ENCODE assay signal across 36 cellular contexts in genomic region chr1:119758584-119758983, GRCh38. TPM values are rescaled to one million over a fixed set of nuclear protein-coding genes. Genes with fewer than 3 reads are reported as not detected.
"Had no signal": no experiment of that assay in that cellular context is flagged by ENCODE, and none has a peak within 500 bp of the region (broad histone marks: within the 10 kb centered on the region; RNA-seq: fewer than 3 reads in every experiment).

No MANE protein-coding gene starts in this region.

- H3K4me2 ChIP-seq: hepatocyte, smooth muscle cell had no signal

- DNase-seq: colonic mucosa; dermis blood vessel endothelial cell; effector memory CD4-positive, alpha-beta T cell; foreskin keratinocyte; heart left ventricle; left cardiac atrium; left lung; mesenchymal stem cell; mucosa of descending colon; naive B cell; nephron progenitor cell; nucleus accumbens; stimulated activated CD4-positive, alpha-beta T cell treated with anti-CD3 and anti-CD28 coated beads, Interleukin-12 subunit alpha, Interleukin-12 subunit beta, amount 100 ng/mL, for 4 hours; stimulated activated CD4-positive, alpha-beta T cell treated with anti-CD3 and anti-CD28 coated beads, Interleukin-1b, Interleukin-23, amount 100 ng/mL, for 48 hours; stimulated activated CD4-positive, alpha-beta T cell treated with anti-CD3 and anti-CD28 coated beads, Interleukin-4, amount 100 ng/mL, for 24 hours; stimulated activated naive CD4-positive, alpha-beta T cell treated with Interleukin-2 at 50 U/mL for 16 hours; upper lobe of left lung; uterus had no signal

- H3K79me2 ChIP-seq: hepatocyte had no signal

- H3K36me3 Mint-ChIP-seq: mesothelial cell of epicardium; naive B cell; stimulated activated effector memory CD8-positive, alpha-beta T cell treated with anti-CD3 and anti-CD28 coated beads, Interleukin-12 subunit alpha, Interleukin-12 subunit beta, amount 100 ng/mL, for 72 hours had no signal

- H3K9me3 ChIP-seq: colonic mucosa, esophagus muscularis mucosa, gastroesophageal sphincter, heart left ventricle, left lung, mucosa of descending colon, prostate gland, right atrium auricular region, thoracic aorta, tibial nerve, upper lobe of left lung, uterus had no signal

- H3K36me3 ChIP-seq: colonic mucosa, gastroesophageal sphincter, heart left ventricle, left lung, prostate gland, right atrium auricular region, thoracic aorta, tibial nerve, upper lobe of left lung, uterus had no signal

- H3K4me1 ChIP-seq: colonic mucosa, foreskin keratinocyte, heart left ventricle, left lung, prostate gland, right atrium auricular region, tibial nerve, upper lobe of left lung, uterus had no signal

- H3K27me3 ChIP-seq: colonic mucosa, esophagus muscularis mucosa, gastroesophageal sphincter, heart left ventricle, hepatocyte, left lung, right atrium auricular region, tibial nerve, upper lobe of left lung, uterus had no signal

- ATAC-seq: foreskin keratinocyte; gastroesophageal sphincter; heart left ventricle; left cardiac atrium; left lung; mucosa of descending colon; sciatic nerve; stimulated activated effector memory CD8-positive, alpha-beta T cell treated with anti-CD3 and anti-CD28 coated beads, Interleukin-12 subunit alpha, Interleukin-12 subunit beta, amount 100 ng/mL, for 72 hours had no signal

- H3K4me1 Mint-ChIP-seq: mesothelial cell of epicardium; naive B cell; nephron progenitor cell; stimulated activated effector memory CD8-positive, alpha-beta T cell treated with anti-CD3 and anti-CD28 coated beads, Interleukin-12 subunit alpha, Interleukin-12 subunit beta, amount 100 ng/mL, for 72 hours had no signal

- H2AFZ ChIP-seq: hepatocyte had no signal

- H3K27ac Mint-ChIP-seq: mesothelial cell of epicardium; naive B cell; nephron progenitor cell; stimulated activated effector memory CD8-positive, alpha-beta T cell treated with anti-CD3 and anti-CD28 coated beads, Interleukin-12 subunit alpha, Interleukin-12 subunit beta, amount 100 ng/mL, for 72 hours had no signal

- H3K4me3 Mint-ChIP-seq: mesothelial cell of epicardium; naive B cell; nephron progenitor cell; stimulated activated effector memory CD8-positive, alpha-beta T cell treated with anti-CD3 and anti-CD28 coated beads, Interleukin-12 subunit alpha, Interleukin-12 subunit beta, amount 100 ng/mL, for 72 hours had no signal

- H3K4me3 ChIP-seq: colonic mucosa, esophagus muscularis mucosa, gastroesophageal sphincter, heart left ventricle, hepatocyte, left lung, mucosa of descending colon, prostate gland, right atrium auricular region, smooth muscle cell, thoracic aorta, tibial nerve, upper lobe of left lung, uterus had no signal

- H3K27ac ChIP-seq: colonic mucosa, esophagus muscularis mucosa, foreskin keratinocyte, gastroesophageal sphincter, heart left ventricle, hepatocyte, left lung, prostate gland, right atrium auricular region, thoracic aorta, tibial nerve, upper lobe of left lung, uterus had no signal

- H3K9me3 Mint-ChIP-seq: mesothelial cell of epicardium; naive B cell; nephron progenitor cell; stimulated activated effector memory CD8-positive, alpha-beta T cell treated with anti-CD3 and anti-CD28 coated beads, Interleukin-12 subunit alpha, Interleukin-12 subunit beta, amount 100 ng/mL, for 72 hours had no signal

RNA-seq across cellular contexts. Expression of gene HMGCS2, which starts 10.1 kb away (rescaled TPM):
- total RNA-seq: dermis blood vessel endothelial cell, endothelial cell of umbilical vein, epithelial cell of proximal tubule, fibroblast of lung, foreskin keratinocyte, kidney epithelial cell, lung microvascular endothelial cell, osteocyte, sciatic nerve, smooth muscle cell, tibial nerve had no signal
- polyA plus RNA-seq: endothelial cell of umbilical vein, fibroblast of lung, foreskin keratinocyte, smooth muscle cell had no signal

RNA-seq across cellular contexts. Expression of gene REG4, which starts 52.7 kb away (rescaled TPM):
- total RNA-seq: dermis blood vessel endothelial cell, endothelial cell of umbilical vein, epithelial cell of proximal tubule, esophagus muscularis mucosa, fibroblast of lung, foreskin keratinocyte, gastroesophageal sphincter, heart left ventricle, kidney epithelial cell, left cardiac atrium, left lung, lower leg skin, lung microvascular endothelial cell, osteocyte, right atrium auricular region, sciatic nerve, smooth muscle cell, tibial nerve, upper lobe of left lung, uterus had no signal
- polyA plus RNA-seq: endothelial cell of umbilical vein, fibroblast of lung, foreskin keratinocyte, smooth muscle cell had no signal
